ENCODE assay signal across 14 cellular contexts in genomic region chr10:18450298-18450697, GRCh38.
"Had no signal": no experiment of that assay in that cellular context is flagged by ENCODE, and none has a peak within 500 bp of the region (broad histone marks: within the 10 kb centered on the region; RNA-seq: fewer than 3 reads in every experiment).

No MANE protein-coding gene starts in this region.

- H3K36me3 ChIP-seq: ascending aorta, thyroid gland had no signal

- H3K4me1 Mint-ChIP-seq: activated naive CD4-positive, alpha-beta T cell treated with anti-CD3 and anti-CD28 coated beads, Interleukin-2, amount 10 ng/mL, durations not matched to agents 7 days and 5 days; nephron had no signal

- H3K27ac ChIP-seq: ascending aorta, coronary artery, thyroid gland had no signal

- H3K36me3 Mint-ChIP-seq: activated naive CD4-positive, alpha-beta T cell treated with anti-CD3 and anti-CD28 coated beads, Interleukin-2, amount 10 ng/mL, durations not matched to agents 7 days and 5 days had no signal

- ATAC-seq: left lobe of liver had no signal

- H3K27ac Mint-ChIP-seq: activated naive CD4-positive, alpha-beta T cell treated with anti-CD3 and anti-CD28 coated beads, Interleukin-2, amount 10 ng/mL, durations not matched to agents 7 days and 5 days; nephron had no signal

- H3K27me3 ChIP-seq: ascending aorta, thyroid gland had no signal

- H3K4me1 ChIP-seq: ascending aorta, thyroid gland had no signal

- H3K27me3 Mint-ChIP-seq: activated naive CD4-positive, alpha-beta T cell treated with anti-CD3 and anti-CD28 coated beads, Interleukin-2, amount 10 ng/mL, durations not matched to agents 7 days and 5 days had no signal

- H3K9me3 Mint-ChIP-seq: activated naive CD4-positive, alpha-beta T cell treated with anti-CD3 and anti-CD28 coated beads, Interleukin-2, amount 10 ng/mL, durations not matched to agents 7 days and 5 days; activated T-cell treated with anti-CD3 and anti-CD28 coated beads, Interleukin-2, amount 50 U/mL, for 4 hours; nephron had no signal

- H3K4me3 Mint-ChIP-seq: activated naive CD4-positive, alpha-beta T cell treated with anti-CD3 and anti-CD28 coated beads, Interleukin-2, amount 10 ng/mL, durations not matched to agents 7 days and 5 days; activated T-cell treated with anti-CD3 and anti-CD28 coated beads, Interleukin-2, amount 50 U/mL, for 4 hours; nephron had no signal

- H3K9me3 ChIP-seq: ascending aorta, thyroid gland had no signal

- DNase-seq: activated CD4-positive, alpha-beta T cell treated with anti-CD3 and anti-CD28 coated beads, Interleukin-2, amount 50 U/mL, for 1 hour; activated CD4-positive, CD25-positive, alpha-beta regulatory T cell treated with anti-CD3 and anti-CD28 coated beads, Interleukin-2, amount 50 U/mL, for 72 hours; activated CD8-positive, alpha-beta memory T cell treated with anti-CD3 and anti-CD28 coated beads, Interleukin-2, amount 50 U/mL, for 4 hours; activated effector memory CD4-positive, alpha-beta T cell treated with Interleukin-2 at 50 U/mL for 16 hours; activated naive CD4-positive, alpha-beta T cell treated with anti-CD3 and anti-CD28 coated beads, Interleukin-2, amount 10 ng/mL, durations not matched to agents 7 days and 5 days; activated T-cell treated with anti-CD3 and anti-CD28 coated beads, Interleukin-2, amount 50 U/mL, for 4 hours; midbrain; stimulated activated CD4-positive, alpha-beta T cell treated with anti-CD3 and anti-CD28 coated beads, Interleukin-4, amount 100 ng/mL, for 1 hour; thyroid gland had no signal

- H3K4me3 ChIP-seq: ascending aorta, coronary artery, smooth muscle cell, thyroid gland had no signal
